ENCODE assay signal across 15 cellular contexts in the genomic region with DNA sequence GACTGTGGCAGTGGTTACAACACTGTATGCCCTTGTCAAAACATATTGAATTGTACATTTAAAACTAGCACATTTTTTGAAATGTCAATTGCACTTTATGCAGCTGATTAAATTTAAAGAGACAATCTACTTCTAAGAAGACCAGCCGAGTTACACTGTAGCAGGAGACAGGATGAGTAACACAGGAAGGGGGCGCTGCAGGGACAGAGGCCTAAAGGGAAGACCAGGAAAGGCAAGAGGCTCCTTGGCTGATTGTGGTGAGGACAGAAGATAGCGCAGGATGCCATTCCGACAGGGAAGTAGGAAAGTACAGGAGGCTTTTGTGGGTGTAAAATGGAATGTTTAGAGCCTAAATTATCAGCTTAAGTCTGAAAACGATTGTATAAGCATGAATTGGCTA. TPM values are rescaled to one million over a fixed set of nuclear protein-coding genes. Genes with fewer than 3 reads are reported as not detected.
DNase-seq lines count a peak whose midpoint lies in the region; ATAC-seq and TF ChIP-seq lines count a peak whose summit lies in the region.
"Had no signal": no experiment of that assay in that cellular context is flagged by ENCODE, and none has a peak within 500 bp of the region (broad histone marks: within the 10 kb centered on the region; RNA-seq: fewer than 3 reads in every experiment).

No MANE protein-coding gene starts in this region.

- H3K36me3 ChIP-seq in Karpas-422 (ENCODE audit: insufficient read depth, low read length): no peaks in the 10 kb centered on the region
- H3K36me3 ChIP-seq: left lung, sigmoid colon had no signal

- no peak overlapping the region for H2AFZ ChIP-seq in Karpas-422 (ENCODE audit: low read length)

- H3K27ac Mint-ChIP-seq in neural crest cell (ENCODE audit: unreplicated experiment): no peak overlapping the region
- H3K27ac Mint-ChIP-seq in T-helper 2 cell treated with Interferon-gamma antibody and Interleukin-4, amounts not matched to agents 5 μg/mL and 100 μg/mL, for 36 hours: no peak overlapping the region
- H3K27ac Mint-ChIP-seq: activated CD4-positive, alpha-beta memory T cell treated with anti-CD3 and anti-CD28 coated beads for 36 hours; natural killer cell had no signal

- H3K4me1 Mint-ChIP-seq in neural crest cell: peaks cover 13% of the 10 kb centered on the region
- peaks cover 2% of the 10 kb centered on the region for H3K4me1 Mint-ChIP-seq in T-helper 2 cell treated with Interferon-gamma antibody and Interleukin-4, amounts not matched to agents 5 μg/mL and 100 μg/mL, for 36 hours (ENCODE audit: low read depth)
- H3K4me1 Mint-ChIP-seq: natural killer cell had no signal

- H3K4me1 ChIP-seq in Karpas-422 (ENCODE audit: low read length): no peaks in the 10 kb centered on the region
- H3K4me1 ChIP-seq: body of pancreas, left lung, sigmoid colon had no signal

- H3K4me3 ChIP-seq in Karpas-422 (ENCODE audit: low read length): no peak overlapping the region
- H3K4me3 ChIP-seq: body of pancreas, GM12878, left lung, sigmoid colon had no signal

- H3K4me2 ChIP-seq in Karpas-422 (ENCODE audit: low read depth, low read length, poor library complexity, severe bottlenecking): no peak overlapping the region

- H3K79me2 ChIP-seq in Karpas-422 (ENCODE audit: low read length): no peaks in the 10 kb centered on the region

- no peaks in the 10 kb centered on the region for H3K36me3 Mint-ChIP-seq in neural crest cell (ENCODE audit: low read depth)
- no peaks in the 10 kb centered on the region for H3K36me3 Mint-ChIP-seq in T-helper 2 cell treated with Interferon-gamma antibody and Interleukin-4, amounts not matched to agents 5 μg/mL and 100 μg/mL, for 36 hours (ENCODE audit: low read depth)
- H3K36me3 Mint-ChIP-seq: activated CD4-positive, alpha-beta memory T cell treated with anti-CD3 and anti-CD28 coated beads for 36 hours; natural killer cell had no signal

- no peaks in the 10 kb centered on the region for H4K20me1 ChIP-seq in Karpas-422 (ENCODE audit: insufficient read depth, low read depth, low read length)

- H3K27me3 ChIP-seq in Karpas-422 (ENCODE audit: low read length): no peaks in the 10 kb centered on the region
- H3K27me3 ChIP-seq: body of pancreas, left lung, sigmoid colon had no signal

- H3K9ac ChIP-seq in Karpas-422 (ENCODE audit: low read length): no peak overlapping the region

- ATAC-seq in GM21619 (IDR thresholded peaks at IDR 0.05; ENCODE audit: unreplicated experiment) (no peak), GM18870 (IDR thresholded peaks at IDR 0.05; ENCODE audit: unreplicated experiment) (no peak)
- ATAC-seq: body of pancreas, GM12878, left lung, natural killer cell had no signal

- H3K9me3 ChIP-seq in Karpas-422 (ENCODE audit: low read length): no peaks in the 10 kb centered on the region
- H3K9me3 ChIP-seq: body of pancreas, left lung, sigmoid colon had no signal

- H3K9me3 Mint-ChIP-seq in neural crest cell: no peaks in the 10 kb centered on the region
- no peaks in the 10 kb centered on the region for H3K9me3 Mint-ChIP-seq in T-helper 2 cell treated with Interferon-gamma antibody and Interleukin-4, amounts not matched to agents 5 μg/mL and 100 μg/mL, for 36 hours
- H3K9me3 Mint-ChIP-seq: activated CD4-positive, alpha-beta memory T cell treated with anti-CD3 and anti-CD28 coated beads for 36 hours; natural killer cell had no signal

- H3K27ac ChIP-seq in Karpas-422 (ENCODE audit: low read length): no peak overlapping the region
- H3K27ac ChIP-seq: body of pancreas, left lung, sigmoid colon had no signal

- H3K27me3 Mint-ChIP-seq in neural crest cell (ENCODE audit: low read depth): no peaks in the 10 kb centered on the region
- H3K27me3 Mint-ChIP-seq in T-helper 2 cell treated with Interferon-gamma antibody and Interleukin-4, amounts not matched to agents 5 μg/mL and 100 μg/mL, for 36 hours (ENCODE audit: low read depth): peaks cover 5% of the 10 kb centered on the region
- H3K27me3 Mint-ChIP-seq: activated CD4-positive, alpha-beta memory T cell treated with anti-CD3 and anti-CD28 coated beads for 36 hours had no signal

- no peaks in the 10 kb centered on the region; the same call in 1 of the 2 replicates for H3K9me2 ChIP-seq in Karpas-422 (replicated peaks; ENCODE audit: insufficient read depth, low read length)

- H3K4me3 Mint-ChIP-seq in neural crest cell: no peak overlapping the region
- no peak overlapping the region for H3K4me3 Mint-ChIP-seq in T-helper 2 cell treated with Interferon-gamma antibody and Interleukin-4, amounts not matched to agents 5 μg/mL and 100 μg/mL, for 36 hours
- H3K4me3 Mint-ChIP-seq: activated CD4-positive, alpha-beta memory T cell treated with anti-CD3 and anti-CD28 coated beads for 36 hours; natural killer cell had no signal

- DNase-seq in ELF-1 (ENCODE audit: low read depth, low spot score) (peak; percentile 8), Karpas-422 (peak; percentile 42), cerebellar cortex (ENCODE audit: low spot score) (peak; percentile 4), neural crest cell (ENCODE audit: low read depth, low spot score) (peak; percentile 10)
- no peak for DNase-seq in T-helper 2 cell treated with Interferon-gamma antibody and Interleukin-4, amounts not matched to agents 5 μg/mL and 100 μg/mL, for 36 hours (ENCODE audit: low spot score)
- DNase-seq: activated CD4-positive, alpha-beta memory T cell treated with anti-CD3 and anti-CD28 coated beads for 36 hours; activated gamma-delta T cell; effector memory CD4-positive, alpha-beta T cell; left lung; natural killer cell; sigmoid colon had no signal

- peak; percentile 25 for TF ChIP-seq CTCF in neural crest cell (conservative IDR thresholded peaks at IDR 0.05)

RNA-seq across cellular contexts. Expression of a gene that starts 28.2 kb away (rescaled TPM):
- not detected in 2 replicates for total RNA-seq in Karpas-422 (2014; rRNA removed; shearing (Covaris generic); ENCODE audit: low replicate concordance)
- total RNA-seq in neural crest cell: 4.1 and 4.9 TPM in 2 replicates
- total RNA-seq: GM12878 had no signal
